36 cellular contexts compared by ENCODE assay signal in the genomic region with DNA sequence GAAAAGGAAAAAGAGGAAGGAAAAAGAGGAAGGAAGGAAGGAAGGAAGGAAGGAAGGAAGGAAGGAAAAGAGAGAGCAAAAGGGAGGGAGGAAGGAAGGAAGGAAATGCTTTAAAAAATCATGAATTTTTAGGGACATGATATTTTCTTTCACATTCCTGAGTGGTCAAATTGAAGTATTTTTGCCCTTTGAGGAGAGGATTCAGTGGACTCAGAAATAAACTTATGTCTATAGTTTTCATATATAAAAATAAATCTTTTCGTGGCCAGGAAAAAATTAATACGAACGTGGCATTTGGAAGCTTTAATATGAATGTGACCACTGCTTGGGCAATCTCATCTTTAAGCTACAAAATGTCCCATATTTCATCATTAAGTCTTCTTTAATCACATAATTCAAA.
"Had no signal": no experiment of that assay in that cellular context is flagged by ENCODE, and none has a peak within 500 bp of the region (broad histone marks: within the 10 kb centered on the region; RNA-seq: fewer than 3 reads in every experiment).

No MANE protein-coding gene starts in this region.

- H3K36me3 ChIP-seq: adrenal gland, ascending aorta, brain microvascular endothelial cell, breast epithelium, cardiac muscle cell had no signal

- H3K4me1 Mint-ChIP-seq: activated naive CD4-positive, alpha-beta T cell treated with anti-CD3 and anti-CD28 coated beads, Interleukin-2, amount 10 ng/mL, durations not matched to agents 7 days and 5 days; activated naive CD4-positive, alpha-beta T cell treated with anti-CD3 and anti-CD28 coated beads, Interleukin-2, amount 50 U/mL, for 24 hours; activated naive CD8-positive, alpha-beta T cell treated with anti-CD3 and anti-CD28 coated beads for 36 hours; activated naive CD8-positive, alpha-beta T cell treated with anti-CD3 and anti-CD28 coated beads, Interleukin-2, amount 10 ng/mL, durations not matched to agents 7 days and 5 days; activated naive CD8-positive, alpha-beta T cell treated with anti-CD3 and anti-CD28 coated beads, Interleukin-2, amount 50 U/mL, for 24 hours; activated T-helper 17 cell treated with anti-CD3 and anti-CD28 coated beads, Interleukin-2, amount 50 U/mL, for 72 hours; brain; central memory CD8-positive, alpha-beta T cell had no signal

- H3K4me3 Mint-ChIP-seq: activated naive CD4-positive, alpha-beta T cell treated with anti-CD3 and anti-CD28 coated beads for 36 hours; activated naive CD4-positive, alpha-beta T cell treated with anti-CD3 and anti-CD28 coated beads, Interleukin-2, amount 10 ng/mL, durations not matched to agents 7 days and 5 days; activated naive CD4-positive, alpha-beta T cell treated with anti-CD3 and anti-CD28 coated beads, Interleukin-2, amount 50 U/mL, for 24 hours; activated naive CD8-positive, alpha-beta T cell; activated naive CD8-positive, alpha-beta T cell treated with anti-CD3 and anti-CD28 coated beads for 36 hours; activated naive CD8-positive, alpha-beta T cell treated with anti-CD3 and anti-CD28 coated beads, Interleukin-2, amount 10 ng/mL, durations not matched to agents 7 days and 5 days; activated naive CD8-positive, alpha-beta T cell treated with anti-CD3 and anti-CD28 coated beads, Interleukin-2, amount 50 U/mL, for 24 hours; activated T-cell treated with anti-CD3 and anti-CD28 coated beads, Interleukin-2, amount 50 U/mL, for 4 hours; activated T-cell treated with anti-CD3 and anti-CD28 coated beads, Interleukin-2, amount 50 U/mL, for 72 hours; activated T-helper 1 cell treated with anti-CD3 and anti-CD28 coated beads, Interleukin-12 subunit alpha, Interleukin-12 subunit beta, Interleukin-2, Interleukin-4 antibody, amounts not matched to agents 30 ng/mL and 10 ng/mL and 1 ng/mL, durations not matched to agents 14 hours and 24 hours and 36 hours; activated T-helper 17 cell treated with anti-CD3 and anti-CD28 coated beads, Interleukin-2, amount 50 U/mL, for 72 hours; brain; central memory CD8-positive, alpha-beta T cell had no signal

- H3K27me3 ChIP-seq: adrenal gland, ascending aorta, body of pancreas, brain microvascular endothelial cell, breast epithelium, cardiac muscle cell had no signal

- H3K27ac ChIP-seq: adrenal gland, ascending aorta, body of pancreas, brain microvascular endothelial cell, breast epithelium, cardiac muscle cell had no signal

- H3K9me3 Mint-ChIP-seq: activated naive CD8-positive, alpha-beta T cell treated with anti-CD3 and anti-CD28 coated beads, Interleukin-2, amount 10 ng/mL, durations not matched to agents 7 days and 5 days had no signal

- H3K9me3 ChIP-seq: adrenal gland, ascending aorta, body of pancreas had no signal

- H3K27me3 Mint-ChIP-seq: activated naive CD4-positive, alpha-beta T cell treated with anti-CD3 and anti-CD28 coated beads, Interleukin-2, amount 10 ng/mL, durations not matched to agents 7 days and 5 days; activated naive CD8-positive, alpha-beta T cell treated with anti-CD3 and anti-CD28 coated beads for 36 hours; brain had no signal

- H3K36me3 Mint-ChIP-seq: activated naive CD4-positive, alpha-beta T cell treated with anti-CD3 and anti-CD28 coated beads, Interleukin-2, amount 10 ng/mL, durations not matched to agents 7 days and 5 days; activated naive CD4-positive, alpha-beta T cell treated with anti-CD3 and anti-CD28 coated beads, Interleukin-2, amount 50 U/mL, for 24 hours; activated naive CD8-positive, alpha-beta T cell; activated naive CD8-positive, alpha-beta T cell treated with anti-CD3 and anti-CD28 coated beads for 36 hours; activated naive CD8-positive, alpha-beta T cell treated with anti-CD3 and anti-CD28 coated beads, Interleukin-2, amount 10 ng/mL, durations not matched to agents 7 days and 5 days had no signal

- DNase-seq: activated effector memory CD4-positive, alpha-beta T cell treated with anti-CD3 and anti-CD28 coated beads, Interleukin-2, amount 50 U/mL, for 16 hours; activated effector memory CD4-positive, alpha-beta T cell treated with Interleukin-2 at 50 U/mL for 16 hours; activated gamma-delta T cell; activated gamma-delta T cell treated with Interleukin-2 at 50 U/mL for 16 hours; activated naive CD4-positive, alpha-beta T cell; activated naive CD4-positive, alpha-beta T cell treated with anti-CD3 and anti-CD28 coated beads for 36 hours; activated naive CD4-positive, alpha-beta T cell treated with anti-CD3 and anti-CD28 coated beads, Interleukin-2, amount 10 ng/mL, durations not matched to agents 7 days and 5 days; activated naive CD4-positive, alpha-beta T cell treated with anti-CD3 and anti-CD28 coated beads, Interleukin-2, amount 50 U/mL, for 16 hours; activated naive CD4-positive, alpha-beta T cell treated with Interleukin-2 at 50 U/mL for 16 hours; activated naive CD8-positive, alpha-beta T cell treated with anti-CD3 and anti-CD28 coated beads for 36 hours; activated naive CD8-positive, alpha-beta T cell treated with anti-CD3 and anti-CD28 coated beads, Interleukin-2, amount 10 ng/mL, durations not matched to agents 7 days and 5 days; activated naive CD8-positive, alpha-beta T cell treated with anti-CD3 and anti-CD28 coated beads, Interleukin-2, amount 50 U/mL, for 24 hours; activated T-cell treated with anti-CD3 and anti-CD28 coated beads, Interleukin-2, amount 50 U/mL, for 4 hours; activated T-cell treated with anti-CD3 and anti-CD28 coated beads, Interleukin-2, amount 50 U/mL, for 48 hours; activated T-cell treated with anti-CD3 and anti-CD28 coated beads, Interleukin-2, amount 50 U/mL, for 72 hours; adrenal gland; amniotic stem cell; amygdala; anterior cingulate cortex; aorta; body of pancreas; brain microvascular endothelial cell; caudate nucleus; central memory CD4-positive, alpha-beta T cell; cerebellar nuclear complex had no signal

- H3K27ac Mint-ChIP-seq: activated naive CD4-positive, alpha-beta T cell treated with anti-CD3 and anti-CD28 coated beads for 36 hours; activated naive CD4-positive, alpha-beta T cell treated with anti-CD3 and anti-CD28 coated beads, Interleukin-2, amount 10 ng/mL, durations not matched to agents 7 days and 5 days; activated naive CD4-positive, alpha-beta T cell treated with anti-CD3 and anti-CD28 coated beads, Interleukin-2, amount 50 U/mL, for 24 hours; activated naive CD4-positive, alpha-beta T cell treated with anti-CD3 and anti-CD28 coated beads, Interleukin-2, amount 50 U/mL, for 72 hours; activated naive CD8-positive, alpha-beta T cell; activated naive CD8-positive, alpha-beta T cell treated with anti-CD3 and anti-CD28 coated beads for 36 hours; activated naive CD8-positive, alpha-beta T cell treated with anti-CD3 and anti-CD28 coated beads, Interleukin-2, amount 10 ng/mL, durations not matched to agents 7 days and 5 days; activated naive CD8-positive, alpha-beta T cell treated with anti-CD3 and anti-CD28 coated beads, Interleukin-2, amount 50 U/mL, for 24 hours; activated T-cell treated with anti-CD3 and anti-CD28 coated beads, Interleukin-2, amount 50 U/mL, for 72 hours; activated T-helper 1 cell treated with anti-CD3 and anti-CD28 coated beads, Interleukin-12 subunit alpha, Interleukin-12 subunit beta, Interleukin-2, Interleukin-4 antibody, amounts not matched to agents 30 ng/mL and 10 ng/mL and 1 ng/mL, durations not matched to agents 14 hours and 24 hours and 36 hours; activated T-helper 17 cell treated with anti-CD3 and anti-CD28 coated beads, Interleukin-2, amount 50 U/mL, for 72 hours; activated T-helper 2 cell treated with anti-CD3 and anti-CD28 coated beads, Interferon-gamma antibody, Interleukin-2, Interleukin-4, amounts not matched to agents 10 μg/mL and 5 μg/mL and 100 μg/mL, durations not matched to agents 14 hours and 24 hours and 36 hours; brain had no signal

- H3K4me1 ChIP-seq: adrenal gland, ascending aorta, body of pancreas, breast epithelium had no signal

- H3K4me3 ChIP-seq: adrenal gland, ascending aorta, body of pancreas, breast epithelium, cardiac muscle cell had no signal
